ENCODE assay signal across 33 cellular contexts in genomic region chr15:69219690-69220089, GRCh38.
"Had no signal": no experiment of that assay in that cellular context is flagged by ENCODE, and none has a peak within 500 bp of the region (broad histone marks: within the 10 kb centered on the region; RNA-seq: fewer than 3 reads in every experiment).

No MANE protein-coding gene starts in this region.

- H3K27me3 ChIP-seq: adrenal gland, body of pancreas, brain microvascular endothelial cell, breast epithelium had no signal

- DNase-seq: activated B cell treated with CpG ODN at 0.5 μM for 24 hours; activated CD4-positive, alpha-beta memory T cell treated with anti-CD3 and anti-CD28 coated beads for 36 hours; activated CD4-positive, alpha-beta T cell treated with anti-CD3 and anti-CD28 coated beads for 4 hours; activated CD4-positive, alpha-beta T cell treated with anti-CD3 and anti-CD28 coated beads, Interleukin-2, amount 10 ng/mL, durations not matched to agents 24 days and 14 days; activated CD4-positive, alpha-beta T cell treated with anti-CD3 and anti-CD28 coated beads, Interleukin-2, amount 50 U/mL, for 1 hour; activated CD4-positive, alpha-beta T cell treated with anti-CD3 and anti-CD28 coated beads, Interleukin-2, amount 50 U/mL, for 4 hours; activated CD4-positive, CD25-positive, alpha-beta regulatory T cell treated with anti-CD3 and anti-CD28 coated beads, Interleukin-2, amount 50 U/mL, for 72 hours; activated CD8-positive, alpha-beta memory T cell treated with anti-CD3 and anti-CD28 coated beads, Interleukin-2, amount 50 U/mL, for 4 hours; activated CD8-positive, alpha-beta T cell treated with anti-CD3 and anti-CD28 coated beads for 36 hours; activated effector memory CD4-positive, alpha-beta T cell treated with anti-CD3 and anti-CD28 coated beads, Interleukin-2, amount 50 U/mL, for 16 hours; activated gamma-delta T cell treated with Interleukin-2 at 50 U/mL for 16 hours; activated naive CD4-positive, alpha-beta T cell; activated naive CD4-positive, alpha-beta T cell treated with anti-CD3 and anti-CD28 coated beads for 36 hours; activated naive CD4-positive, alpha-beta T cell treated with anti-CD3 and anti-CD28 coated beads, Interleukin-2, amount 50 U/mL, for 16 hours; activated naive CD8-positive, alpha-beta T cell treated with anti-CD3 and anti-CD28 coated beads for 36 hours; activated T-cell treated with anti-CD3 and anti-CD28 coated beads for 4 hours; activated T-cell treated with anti-CD3 and anti-CD28 coated beads, Interleukin-2, amount 50 U/mL, for 1 hour; activated T-cell treated with anti-CD3 and anti-CD28 coated beads, Interleukin-2, amount 50 U/mL, for 4 hours; activated T-cell treated with anti-CD3 and anti-CD28 coated beads, Interleukin-2, amount 50 U/mL, for 72 hours; adrenal gland; amniotic stem cell; aorta; body of pancreas; brain microvascular endothelial cell; central memory CD4-positive, alpha-beta T cell; T-helper 1 cell; T-helper 2 cell; T-helper 9 cell had no signal

- H3K27ac ChIP-seq: adrenal gland, body of pancreas, brain microvascular endothelial cell, breast epithelium, VCaP had no signal

- FAIRE-seq: astrocyte had no signal

- H3K36me3 ChIP-seq: adrenal gland, brain microvascular endothelial cell, breast epithelium had no signal

- H3K9me3 ChIP-seq: body of pancreas had no signal

- H3K4me3 ChIP-seq: adrenal gland, body of pancreas, breast epithelium had no signal

- H3K4me1 ChIP-seq: adrenal gland, breast epithelium had no signal

- ATAC-seq: activated CD8-positive, alpha-beta T cell treated with anti-CD3 and anti-CD28 coated beads for 36 hours; activated naive CD4-positive, alpha-beta T cell treated with anti-CD3 and anti-CD28 coated beads, Interleukin-2, amount 50 U/mL, for 72 hours; activated T-cell treated with anti-CD3 and anti-CD28 coated beads, Interleukin-2, amount 50 U/mL, for 4 hours; activated T-cell treated with anti-CD3 and anti-CD28 coated beads, Interleukin-2, amount 50 U/mL, for 72 hours; activated T-helper 17 cell treated with anti-CD3 and anti-CD28 coated beads, Interleukin-2, amount 50 U/mL, for 72 hours; body of pancreas had no signal
